Comparison of ENCODE assay signal across 20 cellular contexts in the genomic region with DNA sequence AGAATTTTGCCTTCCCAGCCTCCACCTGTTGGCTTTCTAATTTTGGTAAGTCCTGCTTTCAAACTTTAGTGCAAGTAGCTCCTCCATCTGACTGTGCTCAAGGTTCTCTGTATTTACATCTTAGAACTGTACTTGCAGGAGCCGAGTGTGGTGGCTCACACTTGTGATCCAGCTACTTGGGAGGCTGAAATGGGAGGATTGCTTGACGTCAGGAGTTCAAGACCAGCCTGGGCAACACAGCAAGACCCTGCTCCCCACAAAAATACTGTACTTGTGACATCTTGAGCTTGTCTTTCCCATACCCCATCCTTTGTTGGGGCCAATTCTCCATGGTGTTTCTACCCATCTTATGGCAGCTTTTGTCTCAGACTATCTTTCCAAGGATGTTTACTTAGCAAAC.
"Had no signal": no experiment of that assay in that cellular context is flagged by ENCODE, and none has a peak within 500 bp of the region (broad histone marks: within the 10 kb centered on the region; RNA-seq: fewer than 3 reads in every experiment).

No MANE protein-coding gene starts in this region.

- H3K4me3 ChIP-seq: coronary artery, gastrocnemius medialis, heart right ventricle, mucosa of descending colon, psoas muscle, right lobe of liver, stomach had no signal

- H3K36me3 ChIP-seq: gastrocnemius medialis, neutrophil, right lobe of liver, stomach had no signal

- H3K27me3 ChIP-seq: gastrocnemius medialis, heart right ventricle, neutrophil, right lobe of liver, stomach had no signal

- H3K27ac ChIP-seq: coronary artery, heart right ventricle, neutrophil, right lobe of liver, stomach had no signal

- H3K27me3 Mint-ChIP-seq: naive thymus-derived CD8-positive, alpha-beta T cell had no signal

- H3K9me3 ChIP-seq: gastrocnemius medialis, heart right ventricle, mucosa of descending colon, neutrophil, psoas muscle, right lobe of liver, stomach had no signal

- H3K9me3 Mint-ChIP-seq: naive thymus-derived CD8-positive, alpha-beta T cell had no signal

- ATAC-seq: esophagus mucosa; gastrocnemius medialis; heart right ventricle; mucosa of descending colon; naive thymus-derived CD8-positive, alpha-beta T cell; psoas muscle; right lobe of liver had no signal

- DNase-seq: effector CD4-positive, alpha-beta T cell; gastrocnemius medialis; heart right ventricle; hypothalamus; kidney glomerular epithelial cell; mammary epithelial cell; mucosa of descending colon; naive thymus-derived CD8-positive, alpha-beta T cell; psoas muscle; retina; right lobe of liver; small intestine; stimulated activated CD4-positive, alpha-beta T cell treated with anti-CD3 and anti-CD28 coated beads, Interleukin-12 subunit alpha, Interleukin-12 subunit beta, amount 100 ng/mL, for 4 hours; stimulated activated naive CD4-positive, alpha-beta T cell; substantia nigra; trophoblast cell had no signal

- H3K4me1 ChIP-seq: right lobe of liver had no signal

- H3K4me3 Mint-ChIP-seq: naive thymus-derived CD8-positive, alpha-beta T cell had no signal
